Comparison of ENCODE assay signal across 1 cellular context in the genomic region with DNA sequence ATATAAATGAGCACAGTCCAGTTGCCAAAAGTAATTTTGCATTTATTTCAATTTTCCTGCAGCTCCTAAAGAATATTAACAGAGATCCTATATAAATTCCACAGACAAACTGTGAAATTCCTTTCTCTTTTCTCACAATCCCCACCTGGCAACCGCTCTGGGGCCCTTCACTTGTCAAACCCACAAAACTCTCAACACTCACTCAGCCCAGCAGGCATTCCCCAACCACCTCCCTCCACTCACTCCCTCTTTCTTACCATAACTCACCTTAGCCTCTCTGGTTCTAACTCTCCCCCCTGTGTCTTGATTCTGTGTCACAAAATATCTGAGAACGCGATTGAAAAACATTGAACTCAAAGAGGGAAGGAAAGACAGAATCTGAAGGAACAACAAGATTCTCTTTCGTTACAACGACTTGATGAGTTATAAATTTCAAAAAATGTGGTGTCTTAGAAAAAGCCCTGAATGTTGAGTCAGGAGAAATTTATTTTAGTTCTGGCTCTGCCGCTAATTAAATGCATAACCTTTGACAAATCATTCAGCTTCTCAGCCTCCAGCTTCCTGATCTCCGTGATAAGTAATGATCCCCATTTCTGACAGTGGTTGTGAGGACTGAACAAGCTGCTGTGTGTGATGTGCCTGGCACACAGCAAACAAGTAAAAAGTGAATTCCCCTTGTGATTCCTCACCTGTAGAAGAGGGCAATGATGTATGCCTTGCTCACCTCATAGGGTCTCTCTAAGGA.
TF ChIP-seq lines count a peak whose summit lies in the region.

No MANE protein-coding gene starts in this region.

TF ChIP-seq in GM23338, 12 proteins besides CTCF, POLR2A, EP300 and RAD21 (continued from another document):
- TF ChIP-seq, protein P1, sequence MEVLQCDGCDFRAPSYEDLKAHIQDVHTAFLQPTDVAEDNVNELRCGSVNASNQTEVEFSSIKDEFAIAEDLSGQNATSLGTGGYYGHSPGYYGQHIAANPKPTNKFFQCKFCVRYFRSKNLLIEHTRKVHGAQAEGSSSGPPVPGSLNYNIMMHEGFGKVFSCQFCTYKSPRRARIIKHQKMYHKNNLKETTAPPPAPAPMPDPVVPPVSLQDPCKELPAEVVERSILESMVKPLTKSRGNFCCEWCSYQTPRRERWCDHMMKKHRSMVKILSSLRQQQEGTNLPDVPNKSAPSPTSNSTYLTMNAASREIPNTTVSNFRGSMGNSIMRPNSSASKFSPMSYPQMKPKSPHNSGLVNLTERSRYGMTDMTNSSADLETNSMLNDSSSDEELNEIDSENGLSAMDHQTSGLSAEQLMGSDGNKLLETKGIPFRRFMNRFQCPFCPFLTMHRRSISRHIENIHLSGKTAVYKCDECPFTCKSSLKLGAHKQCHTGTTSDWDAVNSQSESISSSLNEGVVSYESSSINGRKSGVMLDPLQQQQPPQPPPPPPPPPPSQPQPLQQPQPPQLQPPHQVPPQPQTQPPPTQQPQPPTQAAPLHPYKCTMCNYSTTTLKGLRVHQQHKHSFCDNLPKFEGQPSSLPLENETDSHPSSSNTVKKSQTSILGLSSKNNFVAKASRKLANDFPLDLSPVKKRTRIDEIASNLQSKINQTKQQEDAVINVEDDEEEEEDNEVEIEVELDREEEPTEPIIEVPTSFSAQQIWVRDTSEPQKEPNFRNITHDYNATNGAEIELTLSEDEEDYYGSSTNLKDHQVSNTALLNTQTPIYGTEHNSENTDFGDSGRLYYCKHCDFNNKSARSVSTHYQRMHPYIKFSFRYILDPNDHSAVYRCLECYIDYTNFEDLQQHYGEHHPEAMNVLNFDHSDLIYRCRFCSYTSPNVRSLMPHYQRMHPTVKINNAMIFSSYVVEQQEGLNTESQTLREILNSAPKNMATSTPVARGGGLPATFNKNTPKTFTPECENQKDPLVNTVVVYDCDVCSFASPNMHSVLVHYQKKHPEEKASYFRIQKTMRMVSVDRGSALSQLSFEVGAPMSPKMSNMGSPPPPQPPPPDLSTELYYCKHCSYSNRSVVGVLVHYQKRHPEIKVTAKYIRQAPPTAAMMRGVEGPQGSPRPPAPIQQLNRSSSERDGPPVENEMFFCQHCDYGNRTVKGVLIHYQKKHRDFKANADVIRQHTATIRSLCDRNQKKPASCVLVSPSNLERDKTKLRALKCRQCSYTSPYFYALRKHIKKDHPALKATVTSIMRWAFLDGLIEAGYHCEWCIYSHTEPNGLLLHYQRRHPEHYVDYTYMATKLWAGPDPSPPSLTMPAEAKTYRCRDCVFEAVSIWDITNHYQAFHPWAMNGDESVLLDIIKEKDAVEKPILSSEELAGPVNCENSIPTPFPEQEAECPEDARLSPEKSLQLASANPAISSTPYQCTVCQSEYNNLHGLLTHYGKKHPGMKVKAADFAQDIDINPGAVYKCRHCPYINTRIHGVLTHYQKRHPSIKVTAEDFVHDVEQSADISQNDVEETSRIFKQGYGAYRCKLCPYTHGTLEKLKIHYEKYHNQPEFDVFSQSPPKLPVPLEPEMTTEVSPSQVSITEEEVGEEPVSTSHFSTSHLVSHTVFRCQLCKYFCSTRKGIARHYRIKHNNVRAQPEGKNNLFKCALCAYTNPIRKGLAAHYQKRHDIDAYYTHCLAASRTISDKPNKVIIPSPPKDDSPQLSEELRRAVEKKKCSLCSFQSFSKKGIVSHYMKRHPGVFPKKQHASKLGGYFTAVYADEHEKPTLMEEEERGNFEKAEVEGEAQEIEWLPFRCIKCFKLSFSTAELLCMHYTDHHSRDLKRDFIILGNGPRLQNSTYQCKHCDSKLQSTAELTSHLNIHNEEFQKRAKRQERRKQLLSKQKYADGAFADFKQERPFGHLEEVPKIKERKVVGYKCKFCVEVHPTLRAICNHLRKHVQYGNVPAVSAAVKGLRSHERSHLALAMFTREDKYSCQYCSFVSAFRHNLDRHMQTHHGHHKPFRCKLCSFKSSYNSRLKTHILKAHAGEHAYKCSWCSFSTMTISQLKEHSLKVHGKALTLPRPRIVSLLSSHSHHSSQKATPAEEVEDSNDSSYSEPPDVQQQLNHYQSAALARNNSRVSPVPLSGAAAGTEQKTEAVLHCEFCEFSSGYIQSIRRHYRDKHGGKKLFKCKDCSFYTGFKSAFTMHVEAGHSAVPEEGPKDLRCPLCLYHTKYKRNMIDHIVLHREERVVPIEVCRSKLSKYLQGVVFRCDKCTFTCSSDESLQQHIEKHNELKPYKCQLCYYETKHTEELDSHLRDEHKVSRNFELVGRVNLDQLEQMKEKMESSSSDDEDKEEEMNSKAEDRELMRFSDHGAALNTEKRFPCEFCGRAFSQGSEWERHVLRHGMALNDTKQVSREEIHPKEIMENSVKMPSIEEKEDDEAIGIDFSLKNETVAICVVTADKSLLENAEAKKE (CRISPR knock-in tag; IDR thresholded peaks at IDR 0.05): no peak
- TF ChIP-seq STAT1 (IDR thresholded peaks at IDR 0.05; ENCODE audit: unreplicated experiment) (no peak), NANOG (IDR thresholded peaks at IDR 0.05; ENCODE audit: borderline replicate concordance) (no peak), EZH2phosphoT487 (IDR thresholded peaks at IDR 0.05; ENCODE audit: unreplicated experiment) (no peak), POLR2AphosphoS5 (IDR thresholded peaks at IDR 0.05; ENCODE audit: low read depth) (no peak), ZNF331 (CRISPR knock-in tag; IDR thresholded peaks at IDR 0.05; ENCODE audit: low read depth) (no peak), CREB1 (CRISPR knock-in tag; IDR thresholded peaks at IDR 0.05; ENCODE audit: low read depth) (no peak), ZNF114 (CRISPR knock-in tag; IDR thresholded peaks at IDR 0.05) (no peak), EZH2 (IDR thresholded peaks at IDR 0.05; ENCODE audit: low read depth, unreplicated experiment) (no peak)
- TF ChIP-seq, protein P2, sequence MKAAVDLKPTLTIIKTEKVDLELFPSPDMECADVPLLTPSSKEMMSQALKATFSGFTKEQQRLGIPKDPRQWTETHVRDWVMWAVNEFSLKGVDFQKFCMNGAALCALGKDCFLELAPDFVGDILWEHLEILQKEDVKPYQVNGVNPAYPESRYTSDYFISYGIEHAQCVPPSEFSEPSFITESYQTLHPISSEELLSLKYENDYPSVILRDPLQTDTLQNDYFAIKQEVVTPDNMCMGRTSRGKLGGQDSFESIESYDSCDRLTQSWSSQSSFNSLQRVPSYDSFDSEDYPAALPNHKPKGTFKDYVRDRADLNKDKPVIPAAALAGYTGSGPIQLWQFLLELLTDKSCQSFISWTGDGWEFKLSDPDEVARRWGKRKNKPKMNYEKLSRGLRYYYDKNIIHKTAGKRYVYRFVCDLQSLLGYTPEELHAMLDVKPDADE (IDR thresholded peaks at IDR 0.05): no peak
- TF ChIP-seq, protein P3, sequence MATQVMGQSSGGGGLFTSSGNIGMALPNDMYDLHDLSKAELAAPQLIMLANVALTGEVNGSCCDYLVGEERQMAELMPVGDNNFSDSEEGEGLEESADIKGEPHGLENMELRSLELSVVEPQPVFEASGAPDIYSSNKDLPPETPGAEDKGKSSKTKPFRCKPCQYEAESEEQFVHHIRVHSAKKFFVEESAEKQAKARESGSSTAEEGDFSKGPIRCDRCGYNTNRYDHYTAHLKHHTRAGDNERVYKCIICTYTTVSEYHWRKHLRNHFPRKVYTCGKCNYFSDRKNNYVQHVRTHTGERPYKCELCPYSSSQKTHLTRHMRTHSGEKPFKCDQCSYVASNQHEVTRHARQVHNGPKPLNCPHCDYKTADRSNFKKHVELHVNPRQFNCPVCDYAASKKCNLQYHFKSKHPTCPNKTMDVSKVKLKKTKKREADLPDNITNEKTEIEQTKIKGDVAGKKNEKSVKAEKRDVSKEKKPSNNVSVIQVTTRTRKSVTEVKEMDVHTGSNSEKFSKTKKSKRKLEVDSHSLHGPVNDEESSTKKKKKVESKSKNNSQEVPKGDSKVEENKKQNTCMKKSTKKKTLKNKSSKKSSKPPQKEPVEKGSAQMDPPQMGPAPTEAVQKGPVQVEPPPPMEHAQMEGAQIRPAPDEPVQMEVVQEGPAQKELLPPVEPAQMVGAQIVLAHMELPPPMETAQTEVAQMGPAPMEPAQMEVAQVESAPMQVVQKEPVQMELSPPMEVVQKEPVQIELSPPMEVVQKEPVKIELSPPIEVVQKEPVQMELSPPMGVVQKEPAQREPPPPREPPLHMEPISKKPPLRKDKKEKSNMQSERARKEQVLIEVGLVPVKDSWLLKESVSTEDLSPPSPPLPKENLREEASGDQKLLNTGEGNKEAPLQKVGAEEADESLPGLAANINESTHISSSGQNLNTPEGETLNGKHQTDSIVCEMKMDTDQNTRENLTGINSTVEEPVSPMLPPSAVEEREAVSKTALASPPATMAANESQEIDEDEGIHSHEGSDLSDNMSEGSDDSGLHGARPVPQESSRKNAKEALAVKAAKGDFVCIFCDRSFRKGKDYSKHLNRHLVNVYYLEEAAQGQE (IDR thresholded peaks at IDR 0.05; ENCODE audit: unreplicated experiment): no peak
TF ChIP-seq in GM23338: peak in this region for 0.
